Comparison of ENCODE assay signal across 16 cellular contexts in the genomic region with DNA sequence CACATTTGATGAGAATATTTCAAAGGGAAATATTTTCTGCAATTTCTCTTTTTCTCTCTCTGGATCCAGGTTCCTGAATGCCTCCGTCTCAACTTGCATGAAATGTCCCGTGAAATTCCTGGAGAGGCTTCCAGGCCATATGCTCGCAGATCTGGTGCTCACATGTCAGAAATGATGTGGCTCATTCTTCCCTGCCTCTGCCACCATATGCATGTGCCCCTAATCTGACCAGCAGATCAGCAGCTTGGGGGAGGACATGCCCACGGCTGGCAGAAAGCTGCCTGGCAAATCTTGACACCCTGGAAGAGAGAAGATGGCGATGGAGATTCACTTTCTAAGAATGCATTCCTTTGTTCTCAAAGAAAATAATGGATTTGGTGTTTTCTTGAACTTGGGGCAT.
DNase-seq lines count a peak whose midpoint lies in the region; ATAC-seq and TF ChIP-seq lines count a peak whose summit lies in the region.
"Had no signal": no experiment of that assay in that cellular context is flagged by ENCODE, and none has a peak within 500 bp of the region (broad histone marks: within the 10 kb centered on the region; RNA-seq: fewer than 3 reads in every experiment).

No MANE protein-coding gene starts in this region.

- no peak overlapping the region for H3K9ac ChIP-seq in colonic mucosa (ENCODE audit: low read depth in 2 of 2, low read length in 2 of 2)
- H3K9ac ChIP-seq: KMS-11 had no signal

- H3K27me3 ChIP-seq in colonic mucosa (no peaks in the 10 kb centered on the region), right cardiac atrium (ENCODE audit: control insufficient read depth, insufficient read depth) (no peaks in the 10 kb centered on the region)

- CTCF ChIA-PET in activated naive CD4-positive, alpha-beta T cell treated with anti-CD3 and anti-CD28 coated beads for 36 hours (lab: Charles Lee): interaction anchor here (1.3 kb wide), 1 partner anchor 477 kb away, joined by 3 read pairs; no protein-coding TSS in a partner anchor

- no peak overlapping the region for H3K27ac ChIP-seq in colonic mucosa
- no peak overlapping the region for H3K27ac ChIP-seq in right cardiac atrium (ENCODE audit: low read length)
- H3K27ac ChIP-seq: HL-60, KMS-11 had no signal

- 85% methylated on average over 5 of the region's 5 CpGs for WGBS in right cardiac atrium

- no peak overlapping the region for H3K4me3 Mint-ChIP-seq in neural crest cell
- H3K4me3 Mint-ChIP-seq in activated naive CD4-positive, alpha-beta T cell treated with anti-CD3 and anti-CD28 coated beads for 36 hours: no peak overlapping the region

- H3K36me3 ChIP-seq in colonic mucosa: no peaks in the 10 kb centered on the region

- intact Hi-C loops in colonic mucosa (cut with DNase I) (no loop called here), right cardiac atrium (cut with DNase I) (no loop called here)
- intact Hi-C loops in activated naive CD4-positive, alpha-beta T cell treated with anti-CD3 and anti-CD28 coated beads for 36 hours (cut with micrococcal nuclease): loop anchor here (5.0 kb wide), 1 partner anchor 477 kb away; no protein-coding TSS in a partner anchor

- no peak for ATAC-seq in right cardiac atrium

- H3K27ac Mint-ChIP-seq in neural crest cell (ENCODE audit: unreplicated experiment): peak overlapping the region; percentile 60
- no peak overlapping the region for H3K27ac Mint-ChIP-seq in activated naive CD4-positive, alpha-beta T cell treated with anti-CD3 and anti-CD28 coated beads for 36 hours

- peak; percentile 36 for DNase-seq in DMS 273 treated with DMSO at 0.1 percent for 48 hours (lab: John Stamatoyannopoulos, UW)
- peak; percentile 77 for DNase-seq in NCI-H2171 treated with DMSO at 0.1 percent for 48 hours (lab: John Stamatoyannopoulos, UW)
- DNase-seq in cerebellar cortex (ENCODE audit: low spot score): peak; percentile 61
- DNase-seq in neural crest cell (ENCODE audit: low read depth, low spot score): no peak
- DNase-seq in colonic mucosa: no peak
- DNase-seq in activated naive CD4-positive, alpha-beta T cell treated with anti-CD3 and anti-CD28 coated beads for 36 hours: no peak
- no peak for DNase-seq in activated CD4-positive, alpha-beta T cell treated with anti-CD3 and anti-CD28 coated beads for 48 hours
- no peak for DNase-seq in right cardiac atrium
- DNase-seq: DND-41, H7, MV-4-11, NCI-H187 treated with DMSO at 0.1 percent for 48 hours, OCI-M1, SHP77 treated with DMSO at 0.1 percent for 48 hours had no signal

- H3K9me3 Mint-ChIP-seq in neural crest cell: no peaks in the 10 kb centered on the region
- no peaks in the 10 kb centered on the region for H3K9me3 Mint-ChIP-seq in activated naive CD4-positive, alpha-beta T cell treated with anti-CD3 and anti-CD28 coated beads for 36 hours

- no peaks in the 10 kb centered on the region for H3K27me3 Mint-ChIP-seq in neural crest cell (ENCODE audit: low read depth)
- no peaks in the 10 kb centered on the region for H3K27me3 Mint-ChIP-seq in activated naive CD4-positive, alpha-beta T cell treated with anti-CD3 and anti-CD28 coated beads for 36 hours (ENCODE audit: low read depth)

- TF ChIP-seq CTCF in neural crest cell (conservative IDR thresholded peaks at IDR 0.05) (no peak), colonic mucosa (IDR thresholded peaks at IDR 0.05) (no peak)

- H3K36me3 Mint-ChIP-seq in neural crest cell (ENCODE audit: low read depth): no peaks in the 10 kb centered on the region
- no peaks in the 10 kb centered on the region for H3K36me3 Mint-ChIP-seq in activated naive CD4-positive, alpha-beta T cell treated with anti-CD3 and anti-CD28 coated beads for 36 hours (ENCODE audit: low read depth)

- H3K9me3 ChIP-seq in colonic mucosa (no peaks in the 10 kb centered on the region), right cardiac atrium (ENCODE audit: control insufficient read depth, low read length) (no peaks in the 10 kb centered on the region)

- H3K4me1 Mint-ChIP-seq in neural crest cell: peaks cover 18% of the 10 kb centered on the region
- peaks cover 9% of the 10 kb centered on the region for H3K4me1 Mint-ChIP-seq in activated naive CD4-positive, alpha-beta T cell treated with anti-CD3 and anti-CD28 coated beads for 36 hours (ENCODE audit: low read depth)

- H3K4me1 ChIP-seq in colonic mucosa (no peaks in the 10 kb centered on the region), right cardiac atrium (ENCODE audit: control insufficient read depth, insufficient read depth, low read length) (no peaks in the 10 kb centered on the region)

- H3K4me3 ChIP-seq in colonic mucosa: no peak overlapping the region
- H3K4me3 ChIP-seq in right cardiac atrium (ENCODE audit: low read length): no peak overlapping the region

Comparison
In these comparisons a context has a peak if more than half of its experiments do, and no peak if none do; other contexts are left out.
1. DNase-seq: peak in DMS 273 treated with DMSO at 0.1 percent for 48 hours (single experiment), NCI-H2171 treated with DMSO at 0.1 percent for 48 hours (single experiment) and cerebellar cortex (single experiment); none in neural crest cell (single experiment), colonic mucosa (single experiment), activated naive CD4-positive, alpha-beta T cell treated with anti-CD3 and anti-CD28 coated beads for 36 hours (single experiment), activated CD4-positive, alpha-beta T cell treated with anti-CD3 and anti-CD28 coated beads for 48 hours (single experiment) and right cardiac atrium (0 of 3).